Comparison of ENCODE assay signal across 23 cellular contexts in genomic region chr2:241770936-241771285, GRCh38. TPM values are rescaled to one million over a fixed set of nuclear protein-coding genes. Genes with fewer than 3 reads are reported as not detected.
DNase-seq lines count a peak whose midpoint lies in the region; ATAC-seq and TF ChIP-seq lines count a peak whose summit lies in the region.
"Had no signal": no experiment of that assay in that cellular context is flagged by ENCODE, and none has a peak within 500 bp of the region (broad histone marks: within the 10 kb centered on the region; RNA-seq: fewer than 3 reads in every experiment).

No MANE protein-coding gene starts in this region.

- TF ChIP-seq POLR2A in IMR-90 (IDR thresholded peaks at IDR 0.05; ENCODE audit: low read depth, low read length) = no peak

- H2AFZ ChIP-seq in IMR-90 (replicated peaks; ENCODE audit: low read length, poor library complexity) (no peak overlapping the region), hepatocyte (no peak overlapping the region)

- no peak overlapping the region for H2AK9ac ChIP-seq in IMR-90 (replicated peaks; ENCODE audit: low read depth, low read length, poor library complexity)

- peaks cover 3% of the 10 kb centered on the region; the same call in 1 of the 2 replicates for H3K36me3 ChIP-seq in IMR-90 (ENCODE audit: control insufficient read depth, insufficient read depth, low read length)
- H3K36me3 ChIP-seq in hepatocyte (replicated peaks; ENCODE audit: insufficient read depth, low read depth) = no peaks in the 10 kb centered on the region
- no peaks in the 10 kb centered on the region for H3K36me3 ChIP-seq in mesendoderm (ENCODE audit: control insufficient read depth, insufficient read depth, low read length)
- H3K36me3 ChIP-seq: right atrium auricular region had no signal

- no peak overlapping the region for H3K4me3 ChIP-seq in IMR-90 (ENCODE audit: insufficient read depth, low read depth, low read length)
- H3K4me3 ChIP-seq in hepatocyte = no peak overlapping the region
- no peak overlapping the region for H3K4me3 ChIP-seq in mesendoderm (ENCODE audit: low read length)
- H3K4me3 ChIP-seq: ascending aorta, lung, right atrium auricular region, upper lobe of left lung had no signal

- H3K23ac ChIP-seq in IMR-90 (ENCODE audit: low read depth, low read length) (no peak overlapping the region), mesendoderm (ENCODE audit: low read length) (no peak overlapping the region)

- in situ Hi-C loops in IMR-90 (cut with MboI; ENCODE audit: low sequenced_read_pairs) (no loop called here), G401 (cut with HindIII; ENCODE audit: low sequenced_read_pairs) (no loop called here)

- H3K4ac ChIP-seq in IMR-90 (ENCODE audit: low read depth, low read length) (no peak overlapping the region), mesendoderm (ENCODE audit: low read depth, low read length) (no peak overlapping the region)

- peaks cover 22% of the 10 kb centered on the region for H3K4me1 Mint-ChIP-seq in stimulated activated effector memory CD8-positive, alpha-beta T cell treated with anti-CD3 and anti-CD28 coated beads, Interleukin-12 subunit alpha, Interleukin-12 subunit beta, amount 100 ng/mL, for 72 hours

- dilution Hi-C loops in IMR-90 (cut with HindIII; ENCODE audit: low sequenced_read_pairs, unreplicated experiment) = no loop called here

- POLR2A ChIA-PET in IMR-90 (lab: Charles Lee; ENCODE audit: unreplicated experiment) = no interaction called here

- no peak overlapping the region for H4K8ac ChIP-seq in IMR-90 (ENCODE audit: low read depth in 2 of 2, low read length in 2 of 2)
- H4K8ac ChIP-seq in mesendoderm (ENCODE audit: low read depth, low read length) = no peak overlapping the region

- BruUV-seq in IMR-90 (replicated peaks; lab: Mats Ljungman, UMichigan) = no TSS peak

- H2BK5ac ChIP-seq in IMR-90 (ENCODE audit: low read depth, low read length, poor library complexity, severe bottlenecking) (no peak overlapping the region), mesendoderm (ENCODE audit: low read length) (no peak overlapping the region)

- H3K4me1 ChIP-seq in IMR-90 (ENCODE audit: control insufficient read depth, insufficient read depth, low read length) = peaks cover 12% of the 10 kb centered on the region
- peaks cover 19% of the 10 kb centered on the region for H3K4me1 ChIP-seq in hepatocyte (ENCODE audit: insufficient read depth)
- peaks cover 2% of the 10 kb centered on the region for H3K4me1 ChIP-seq in mesendoderm (ENCODE audit: control insufficient read depth, low read depth, low read length)
- H3K4me1 ChIP-seq: ascending aorta, right atrium auricular region had no signal

- no peak overlapping the region for H3K9ac ChIP-seq in IMR-90 (ENCODE audit: low read depth, low read length)
- no peak overlapping the region for H3K9ac ChIP-seq in mesendoderm (ENCODE audit: low read length)

- ATAC-seq in IMR-90 (ENCODE audit: low read depth) = no peak
- ATAC-seq in stimulated activated effector memory CD8-positive, alpha-beta T cell treated with anti-CD3 and anti-CD28 coated beads, Interleukin-12 subunit alpha, Interleukin-12 subunit beta, amount 100 ng/mL, for 72 hours = no peak

- H2BK15ac ChIP-seq in IMR-90 (ENCODE audit: low read depth, low read length) (no peak overlapping the region), mesendoderm (replicated peaks; ENCODE audit: low read depth) (no peak overlapping the region)

- H3K56ac ChIP-seq in IMR-90 (ENCODE audit: extremely low read depth, insufficient read depth, low read length) = no peak overlapping the region
- H3K56ac ChIP-seq in mesendoderm (ENCODE audit: low read length) = no peak overlapping the region

- intact Hi-C loops in IMR-90 (cut with micrococcal nuclease) = no loop called here

- TF ChIP-seq CTCF in IMR-90 (conservative IDR thresholded peaks at IDR 0.05; ENCODE audit: low read depth, low read length) = no peak
- no peak for TF ChIP-seq CTCF in hepatocyte (IDR thresholded peaks at IDR 0.05; ENCODE audit: poor library complexity)

- no peak for TF ChIP-seq RAD21 in IMR-90 (IDR thresholded peaks at IDR 0.05; ENCODE audit: low read length)

- H3K79me2 ChIP-seq in hepatocyte (no peaks in the 10 kb centered on the region), mesendoderm (ENCODE audit: control insufficient read depth, insufficient read depth, low read length) (no peaks in the 10 kb centered on the region)

- H3K9me2 ChIP-seq in hepatocyte (replicated peaks; ENCODE audit: insufficient read depth) = no peaks in the 10 kb centered on the region

- H3K27me3 ChIP-seq in IMR-90 (ENCODE audit: control insufficient read depth, insufficient read depth, low read length) (no peaks in the 10 kb centered on the region; the same call in 1 of the 2 replicates), hepatocyte (no peaks in the 10 kb centered on the region), mesendoderm (ENCODE audit: insufficient read depth, low read length, poor library complexity) (no peaks in the 10 kb centered on the region)
- H3K27me3 ChIP-seq: right atrium auricular region had no signal

- 99% methylated on average over 7 of the region's 12 CpGs; no CpG with 5 or more reads in 1 of the 2 experiments for WGBS in IMR-90 (ENCODE audit: extremely low coverage in 2 of 2, insufficient read length in 1 of 2), 2 experiments
- 97% methylated on average over 12 of the region's 12 CpGs for WGBS in hepatocyte (ENCODE audit: low lambda C conversion rate, missing lambda C conversion rate)
- no CpG with 5 or more reads among the region's 12 CpGs for WGBS in mesendoderm (ENCODE audit: extremely low coverage, insufficient coverage, low lambda C conversion rate)

- H2BK120ac ChIP-seq in IMR-90 (ENCODE audit: low read depth, low read length) (no peak overlapping the region), mesendoderm (ENCODE audit: low read depth, low read length) (no peak overlapping the region)

- H3K9me1 ChIP-seq in IMR-90 (ENCODE audit: insufficient read depth, low read length) = no peaks in the 10 kb centered on the region

- H3K4me3 Mint-ChIP-seq in stimulated activated effector memory CD8-positive, alpha-beta T cell treated with anti-CD3 and anti-CD28 coated beads, Interleukin-12 subunit alpha, Interleukin-12 subunit beta, amount 100 ng/mL, for 72 hours = no peak overlapping the region
- H3K4me3 Mint-ChIP-seq: activated B cell treated with CpG ODN at 0.5 μM for 24 hours; activated T-cell treated with anti-CD3 and anti-CD28 coated beads, Interleukin-2, amount 50 U/mL, for 72 hours had no signal

- peak overlapping the region; percentile 50 for H3K27ac Mint-ChIP-seq in stimulated activated effector memory CD8-positive, alpha-beta T cell treated with anti-CD3 and anti-CD28 coated beads, Interleukin-12 subunit alpha, Interleukin-12 subunit beta, amount 100 ng/mL, for 72 hours
- H3K27ac Mint-ChIP-seq: activated B cell treated with CpG ODN at 0.5 μM for 24 hours; activated T-cell treated with anti-CD3 and anti-CD28 coated beads, Interleukin-2, amount 50 U/mL, for 72 hours had no signal

- DNase-seq in activated T-cell treated with anti-CD3 and anti-CD28 coated beads, Interleukin-2, amount 50 U/mL, for 1 hour = peak; percentile 14
- no peak for DNase-seq in activated T-cell treated with anti-CD3 and anti-CD28 coated beads, Interleukin-2, amount 50 U/mL, for 48 hours
- DNase-seq in IMR-90 (no peak), hepatocyte (ENCODE audit: low spot score) (no peak), mesendoderm (no peak), G401 (ENCODE audit: low spot score) (no peak), NCI-H526 (lab: John Stamatoyannopoulos, UW) (no peak)
- DNase-seq in stimulated activated effector memory CD8-positive, alpha-beta T cell treated with anti-CD3 and anti-CD28 coated beads, Interleukin-12 subunit alpha, Interleukin-12 subunit beta, amount 100 ng/mL, for 72 hours (ENCODE audit: low spot score in 2 of 2) = peak in 1 of 2 donors; percentile 45
- DNase-seq: activated B cell treated with CpG ODN at 0.5 μM for 24 hours; activated naive CD4-positive, alpha-beta T cell treated with anti-CD3 and anti-CD28 coated beads, Interleukin-2, amount 50 U/mL, for 16 hours; activated T-cell treated with anti-CD3 and anti-CD28 coated beads, Interleukin-2, amount 50 U/mL, for 72 hours; NCI-H187 treated with DMSO at 0.1 percent for 48 hours; stimulated activated CD4-positive, alpha-beta T cell treated with anti-CD3 and anti-CD28 coated beads, Interleukin-12 subunit alpha, Interleukin-12 subunit beta, amount 100 ng/mL, for 4 hours; T-helper 9 cell had no signal

- CTCF ChIA-PET in IMR-90 (lab: Yijun Ruan, JAX) = no interaction called here

- H3K36me3 Mint-ChIP-seq in stimulated activated effector memory CD8-positive, alpha-beta T cell treated with anti-CD3 and anti-CD28 coated beads, Interleukin-12 subunit alpha, Interleukin-12 subunit beta, amount 100 ng/mL, for 72 hours = peaks cover 16% of the 10 kb centered on the region

- no peak overlapping the region for H3K14ac ChIP-seq in IMR-90 (replicated peaks; ENCODE audit: low read depth, low read length)

- H2AK5ac ChIP-seq in IMR-90 (ENCODE audit: low read depth, low read length) = no peak overlapping the region
- H2AK5ac ChIP-seq in mesendoderm (ENCODE audit: low read length) = no peak overlapping the region

- no peaks in the 10 kb centered on the region for H3K79me1 ChIP-seq in IMR-90 (ENCODE audit: low read depth in 1 of 2, low read length in 2 of 2)
- no peaks in the 10 kb centered on the region for H3K79me1 ChIP-seq in mesendoderm (ENCODE audit: low read length)

- H2BK20ac ChIP-seq in IMR-90 (ENCODE audit: low read depth, low read length) = no peak overlapping the region

- H4K5ac ChIP-seq in IMR-90 (ENCODE audit: low read depth, low read length) (no peak overlapping the region; the same call in 1 of the 2 replicates), mesendoderm (ENCODE audit: low read length) (no peak overlapping the region)

- no peaks in the 10 kb centered on the region for H3K9me3 Mint-ChIP-seq in stimulated activated effector memory CD8-positive, alpha-beta T cell treated with anti-CD3 and anti-CD28 coated beads, Interleukin-12 subunit alpha, Interleukin-12 subunit beta, amount 100 ng/mL, for 72 hours
- H3K9me3 Mint-ChIP-seq: activated B cell treated with CpG ODN at 0.5 μM for 24 hours; activated T-cell treated with anti-CD3 and anti-CD28 coated beads, Interleukin-2, amount 50 U/mL, for 72 hours had no signal

- H3K9me3 ChIP-seq in IMR-90 (ENCODE audit: control insufficient read depth, insufficient read depth, low read length) = no peaks in the 10 kb centered on the region
- no peaks in the 10 kb centered on the region for H3K9me3 ChIP-seq in hepatocyte (ENCODE audit: low read depth)
- H3K9me3 ChIP-seq: ascending aorta, right atrium auricular region, upper lobe of left lung had no signal

- no peak overlapping the region for H3K27ac ChIP-seq in IMR-90 (ENCODE audit: insufficient read depth, low read length)
- peak overlapping the region; percentile 55 for H3K27ac ChIP-seq in hepatocyte
- H3K27ac ChIP-seq in mesendoderm (ENCODE audit: low read depth, low read length) = no peak overlapping the region
- H3K27ac ChIP-seq: ascending aorta, right atrium auricular region, upper lobe of left lung had no signal

- peak overlapping the region; percentile 11; the same call in 1 of the 2 replicates for H3K18ac ChIP-seq in IMR-90 (ENCODE audit: low read depth, low read length)
- H3K18ac ChIP-seq in mesendoderm (ENCODE audit: low read length) = no peak overlapping the region

- H4K91ac ChIP-seq in IMR-90 (ENCODE audit: insufficient read depth, low read depth, low read length) = no peak overlapping the region

- H4K20me1 ChIP-seq in IMR-90 (ENCODE audit: insufficient read depth, low read length) (no peaks in the 10 kb centered on the region; the same call in 1 of the 2 replicates), hepatocyte (ENCODE audit: insufficient read depth, poor library complexity, severe bottlenecking) (no peaks in the 10 kb centered on the region)

- H3K4me2 ChIP-seq in IMR-90 (ENCODE audit: low read depth, low read length) (no peak overlapping the region), hepatocyte (no peak overlapping the region), mesendoderm (ENCODE audit: low read length) (no peak overlapping the region)

RNA-seq across cellular contexts. Expression of gene GAL3ST2, which starts 5.7 kb away (rescaled TPM):
- not detected in 2 replicates for total RNA-seq in IMR-90 (2012; rRNA removed)
- polyA plus RNA-seq in IMR-90 (2012; rRNA removed) = 0.07 TPM in 1 of 2 replicates, not detected in the other
- 0.10 TPM in 1 of 2 replicates, not detected in the other for polyA plus RNA-seq in IMR-90 (2012; cell fraction: cytosol; rRNA removed)
- polyA plus RNA-seq in IMR-90 (2012; cell fraction: nucleus; rRNA removed; ENCODE audit: low replicate concordance) = 0.26 and 0.51 TPM in 2 replicates
- 0.20 and 0.53 TPM in 2 replicates for total RNA-seq in hepatocyte
- polyA plus RNA-seq in hepatocyte = not detected in 2 replicates
- not detected for polyA plus RNA-seq in mesendoderm (2013, experiment 1 of 2)
- 0.04 TPM for polyA plus RNA-seq in mesendoderm (2013, experiment 2 of 2)
- not detected in 2 replicates for total RNA-seq in G401 (2014; rRNA removed; shearing (Covaris generic))
- total RNA-seq: activated B cell treated with CpG ODN at 0.5 μM for 24 hours, ascending aorta, epithelial cell of proximal tubule, myocyte had no signal
- polyA plus RNA-seq: BJ, lung had no signal

RNA-seq across cellular contexts. Expression of gene D2HGDH, which starts 36.5 kb away (rescaled TPM):
- 6.3 and 8.3 TPM in 2 replicates for total RNA-seq in IMR-90 (2012; rRNA removed)
- polyA plus RNA-seq in IMR-90 (2012; rRNA removed) = 22.1 and 23.0 TPM in 2 replicates
- 18.3 and 27.2 TPM in 2 replicates for polyA plus RNA-seq in IMR-90 (2012; cell fraction: cytosol; rRNA removed)
- 193 and 430 TPM in 2 replicates for polyA plus RNA-seq in IMR-90 (2012; cell fraction: nucleus; rRNA removed; ENCODE audit: low replicate concordance)
- 12.9 TPM in 2 replicates for total RNA-seq in hepatocyte
- 41.2 and 54.8 TPM in 2 replicates for polyA plus RNA-seq in hepatocyte
- 1.6 TPM for polyA plus RNA-seq in mesendoderm (2013, experiment 1 of 2)
- polyA plus RNA-seq in mesendoderm (2013, experiment 2 of 2) = 1.9 TPM
- total RNA-seq in G401 (2014; rRNA removed; shearing (Covaris generic)) = 48.4 and 50.7 TPM in 2 replicates

RNA-seq across cellular contexts. Expression of gene NEU4, which starts 38.1 kb away (rescaled TPM):
- total RNA-seq in IMR-90 (2012; rRNA removed) (not detected in 2 replicates), hepatocyte (6.8 and 9.3 TPM in 2 replicates)
- polyA plus RNA-seq in IMR-90 (2012; rRNA removed) (not detected in 2 replicates), hepatocyte (8.7 and 10.2 TPM in 2 replicates)
- not detected in 2 replicates for polyA plus RNA-seq in IMR-90 (2012; cell fraction: cytosol; rRNA removed)
- polyA plus RNA-seq in IMR-90 (2012; cell fraction: nucleus; rRNA removed; ENCODE audit: low replicate concordance) = 0.07 TPM in 2 replicates
- polyA plus RNA-seq in mesendoderm (2013, experiment 1 of 2) = 0.04 TPM
- 0.04 TPM for polyA plus RNA-seq in mesendoderm (2013, experiment 2 of 2)
- total RNA-seq in G401 (2014; rRNA removed; shearing (Covaris generic)) = not detected in 2 replicates
- total RNA-seq: ascending aorta, epithelial cell of proximal tubule, fibroblast of villous mesenchyme, osteoblast had no signal
- polyA plus RNA-seq: BJ had no signal
